Comparison of ENCODE assay signal across 19 cellular contexts in genomic region chr10:124480860-124481259, GRCh38. TPM values are rescaled to one million over a fixed set of nuclear protein-coding genes. Genes with fewer than 3 reads are reported as not detected.
DNase-seq lines count a peak whose midpoint lies in the region; ATAC-seq, FAIRE-seq and TF ChIP-seq lines count a peak whose summit lies in the region.
"Had no signal": no experiment of that assay in that cellular context is flagged by ENCODE, and none has a peak within 500 bp of the region (broad histone marks: within the 10 kb centered on the region; RNA-seq: fewer than 3 reads in every experiment).

No MANE protein-coding gene starts in this region.

- TF ChIP-seq CTCF in HEK293 (tag by site-specific recombination; IDR thresholded peaks at IDR 0.05) (no peak), kidney (IDR thresholded peaks at IDR 0.05; ENCODE audit: borderline replicate concordance, extremely low read depth, insufficient read depth) (no peak), coronary artery (IDR thresholded peaks at IDR 0.05) (no peak)

- no peak for FAIRE-seq in kidney (lab: Jason Lieb, UNC)
- FAIRE-seq: A549, D721Med, GM12892 had no signal

- peak; percentile 9 for DNase-seq in amniotic epithelial cell (ENCODE audit: low read depth)
- peak; percentile 3 for DNase-seq in kidney
- DNase-seq in sciatic nerve (ENCODE audit: low spot score), result no peak
- DNase-seq in coronary artery (ENCODE audit: low spot score), result no peak
- no peak for DNase-seq in OCI-M2 (lab: John Stamatoyannopoulos, UW; ENCODE audit: unreplicated experiment)
- DNase-seq: BE2C; CD4-positive, alpha-beta memory T cell; COR-L47; DMS153; EL; GDM1 had no signal

- no peak overlapping the region for H3K4me3 ChIP-seq in HEK293 (ENCODE audit: low read depth, low read length)
- H3K4me3 ChIP-seq in kidney (ENCODE audit: low read length in 2 of 2), result no peak overlapping the region
- no peak overlapping the region for H3K4me3 ChIP-seq in coronary artery
- H3K4me3 ChIP-seq: A549 had no signal

- CTCF ChIA-PET in HEK293 (lab: Yijun Ruan, JAX), result no interaction called here

- H3K27ac ChIP-seq in HEK293 (ENCODE audit: extremely low read depth, low read depth, low read length) (no peak overlapping the region), kidney (ENCODE audit: low read depth in 2 of 2, low read length in 2 of 2) (no peak overlapping the region), coronary artery (no peak overlapping the region)
- H3K27ac ChIP-seq: A549, C4-2B had no signal

- H3K36me3 ChIP-seq in HEK293 (ENCODE audit: control insufficient read depth in 2 of 2, insufficient read depth in 1 of 2, low read length in 2 of 2) (no peaks in the 10 kb centered on the region), kidney (ENCODE audit: control insufficient read depth in 1 of 2, insufficient read depth in 2 of 2, low read length in 2 of 2) (no peaks in the 10 kb centered on the region)
- H3K36me3 ChIP-seq: BE2C had no signal

- intact Hi-C loops in kidney (cut with DNase I), result no loop called here
- intact Hi-C loops in sciatic nerve (cut with DNase I), result no loop called here

- no peak for ATAC-seq in sciatic nerve
- ATAC-seq: A549 had no signal

- POLR2A ChIA-PET in HEK293 (lab: Yijun Ruan, JAX), result no interaction called here

- H3K9me3 ChIP-seq in HEK293 (ENCODE audit: control insufficient read depth, insufficient read depth, low read depth, low read length) (no peaks in the 10 kb centered on the region), kidney (ENCODE audit: control insufficient read depth in 1 of 2, low read length in 2 of 2) (no peaks in the 10 kb centered on the region)
- H3K9me3 ChIP-seq: A549, BE2C had no signal

- H3K4me1 ChIP-seq in HEK293 (ENCODE audit: control insufficient read depth, insufficient read depth, low read length) (no peaks in the 10 kb centered on the region), kidney (ENCODE audit: control insufficient read depth in 1 of 2, insufficient read depth in 1 of 2, low read depth in 1 of 2, low read length in 2 of 2) (peaks cover 4% of the 10 kb centered on the region in 2 donors)
- H3K4me1 ChIP-seq: BE2C had no signal

- no peak overlapping the region for H3K9ac ChIP-seq in kidney (ENCODE audit: low read length in 2 of 2)

TF ChIP-seq in HEK293, 187 proteins besides CTCF, POLR2A, EP300 and RAD21:
- TF ChIP-seq PRDM4 (tag by site-specific recombination; IDR thresholded peaks at IDR 0.05), result 0 out of 2 replicates have a peak, but pooled peaks have one; percentile 19
- no peak for TF ChIP-seq ZNF830 (tag by site-specific recombination; IDR thresholded peaks at IDR 0.05; ENCODE audit: low read depth)
- TF ChIP-seq ZIC2 (tag by site-specific recombination; IDR thresholded peaks at IDR 0.05), result peak; percentile 67
- TF ChIP-seq GLIS1 (tag by site-specific recombination; IDR thresholded peaks at IDR 0.05), result peak; percentile 55

RNA-seq across cellular contexts. Expression of gene LHPP, which starts 19.2 kb away (rescaled TPM):
- total RNA-seq in kidney (16.6 TPM), sciatic nerve (347 TPM)
- 52.5 TPM for polyA plus RNA-seq in kidney (ENCODE audit: insufficient read depth, low read depth, low replicate concordance)

RNA-seq across cellular contexts. Expression of gene NKX1-2, which starts 31.0 kb away (rescaled TPM):
- total RNA-seq in kidney (not detected), sciatic nerve (not detected)
- not detected for polyA plus RNA-seq in kidney (ENCODE audit: insufficient read depth, low read depth, low replicate concordance)
- total RNA-seq: CD4-positive, alpha-beta memory T cell; H4 had no signal
- polyA plus RNA-seq: AG04450; CD4-positive, alpha-beta memory T cell; IgD-negative memory B cell had no signal

Comparison
In these comparisons a context has a peak if more than half of its experiments do, and no peak if none do; other contexts are left out.
1. DNase-seq: peak in amniotic epithelial cell (single experiment) and kidney (single experiment); none in sciatic nerve (single experiment), coronary artery (single experiment) and OCI-M2 (single experiment).
2. RNA of gene LHPP, which starts 19.2 kb away (total RNA-seq): 347 TPM in sciatic nerve (single experiment); 16.6 TPM in kidney (single experiment); every median in the first group is over 10 times any median in the second.